Comparison of ENCODE assay signal across 11 cellular contexts in genomic region chr16:21646091-21646490, GRCh38. TPM values are rescaled to one million over a fixed set of nuclear protein-coding genes. Genes with fewer than 3 reads are reported as not detected.
DNase-seq lines count a peak whose midpoint lies in the region; ATAC-seq and TF ChIP-seq lines count a peak whose summit lies in the region.
"Had no signal": no experiment of that assay in that cellular context is flagged by ENCODE, and none has a peak within 500 bp of the region (broad histone marks: within the 10 kb centered on the region; RNA-seq: fewer than 3 reads in every experiment).

No MANE protein-coding gene starts in this region.

- H3K9me3 ChIP-seq in left ventricle myocardium inferior (replicated peaks) = no peaks in the 10 kb centered on the region
- H3K9me3 ChIP-seq in mucosa of stomach (ENCODE audit: control insufficient read depth, low read length) = no peaks in the 10 kb centered on the region
- H3K9me3 ChIP-seq in vagina = no peaks in the 10 kb centered on the region

- H3K27ac ChIP-seq in left ventricle myocardium inferior (replicated peaks) (peak overlapping the region; percentile 68), vagina (peak overlapping the region; percentile 49)

- no peak for DNase-seq in left ventricle myocardium inferior
- DNase-seq in cardiac septum (ENCODE audit: low spot score) = no peak
- DNase-seq in central memory CD8-positive, alpha-beta T cell (ENCODE audit: low spot score in 2 of 2) = no peak
- no peak for DNase-seq in vagina (ENCODE audit: extremely low spot score in 2 of 2)
- DNase-seq in COLO668 (lab: John Stamatoyannopoulos, UW; ENCODE audit: unreplicated experiment) = no peak
- DNase-seq in erythroblast (lab: John Stamatoyannopoulos, UW) = no peak
- DNase-seq: NCI-H2227 treated with DMSO at 0.1 percent for 48 hours; stimulated activated CD4-positive, alpha-beta T cell treated with anti-CD3 and anti-CD28 coated beads, Interleukin-12 subunit alpha, Interleukin-12 subunit beta, amount 100 ng/mL, for 4 hours had no signal

- ATAC-seq in central memory CD8-positive, alpha-beta T cell (replicated peaks; ENCODE audit: extremely low read depth, poor library complexity, severe bottlenecking) = no peak
- no peak for ATAC-seq in activated CD4-positive, CD25-positive, alpha-beta regulatory T cell treated with anti-CD3 and anti-CD28 coated beads, Interleukin-2, amount 50 U/mL, for 24 hours
- ATAC-seq: HCT116 had no signal

- TF ChIP-seq CTCF in left ventricle myocardium inferior (IDR thresholded peaks at IDR 0.05; ENCODE audit: borderline replicate concordance) (no peak), vagina (IDR thresholded peaks at IDR 0.05) (no peak)

- H3K36me3 Mint-ChIP-seq in central memory CD8-positive, alpha-beta T cell (ENCODE audit: insufficient read depth) = peaks cover 13% of the 10 kb centered on the region

- peak overlapping the region; percentile 88 for H3K27ac Mint-ChIP-seq in central memory CD8-positive, alpha-beta T cell (ENCODE audit: low read depth)

- H3K36me3 ChIP-seq in left ventricle myocardium inferior = no peaks in the 10 kb centered on the region
- no peaks in the 10 kb centered on the region for H3K36me3 ChIP-seq in mucosa of stomach (ENCODE audit: control insufficient read depth, insufficient read depth, low read length)
- H3K36me3 ChIP-seq in vagina = peaks cover 0 to 5% of the 10 kb centered on the region in 2 donors

- H3K27me3 ChIP-seq in left ventricle myocardium inferior (ENCODE audit: low read depth) (no peaks in the 10 kb centered on the region), mucosa of stomach (ENCODE audit: control insufficient read depth, insufficient read depth, low read length) (no peaks in the 10 kb centered on the region), vagina (no peaks in the 10 kb centered on the region)

- peaks cover 45% of the 10 kb centered on the region for H3K4me1 Mint-ChIP-seq in central memory CD8-positive, alpha-beta T cell

- H3K4me3 Mint-ChIP-seq in central memory CD8-positive, alpha-beta T cell = peak overlapping the region; percentile 71

- peak overlapping the region; percentile 10 for H3K9ac ChIP-seq in mucosa of stomach (ENCODE audit: low read length)

- H3K4me3 ChIP-seq in left ventricle myocardium inferior = peak overlapping the region; percentile 55
- no peak overlapping the region for H3K4me3 ChIP-seq in mucosa of stomach (ENCODE audit: low read length)
- no peak overlapping the region for H3K4me3 ChIP-seq in vagina

- H3K9me3 Mint-ChIP-seq in central memory CD8-positive, alpha-beta T cell = no peaks in the 10 kb centered on the region

- TF ChIP-seq POLR2A in vagina (IDR thresholded peaks at IDR 0.05) (no peak), erythroblast (IDR thresholded peaks at IDR 0.05; ENCODE audit: low read length) (no peak)

- H3K4me1 ChIP-seq in left ventricle myocardium inferior = peaks cover 40% of the 10 kb centered on the region
- H3K4me1 ChIP-seq in mucosa of stomach (ENCODE audit: control insufficient read depth, insufficient read depth, low read length) = peaks cover 12% of the 10 kb centered on the region
- peaks cover 18% of the 10 kb centered on the region for H3K4me1 ChIP-seq in vagina

- intact Hi-C loops in left ventricle myocardium inferior (cut with micrococcal nuclease) (no loop called here), cardiac septum (cut with DNase I) (no loop called here), vagina (cut with DNase I) (no loop called here)

- no peaks in the 10 kb centered on the region for H3K27me3 Mint-ChIP-seq in central memory CD8-positive, alpha-beta T cell

RNA-seq across cellular contexts. Expression of gene IGSF6, which starts 6.3 kb away (rescaled TPM):
- total RNA-seq in left ventricle myocardium inferior (3.6 TPM), cardiac septum (2.3 TPM), vagina (0.74 TPM)

RNA-seq across cellular contexts. Expression of gene OTOA, which starts 17.7 kb away (rescaled TPM):
- 0.11 TPM for total RNA-seq in left ventricle myocardium inferior
- total RNA-seq in cardiac septum = 0.11 TPM
- total RNA-seq in vagina = not detected

RNA-seq across cellular contexts. Expression of gene METTL9, which starts 46.7 kb away (rescaled TPM):
- total RNA-seq in left ventricle myocardium inferior (47.8 TPM), cardiac septum (56.1 TPM), vagina (97.7 TPM)
